ENCODE assay signal across 1 cellular context in genomic region chr1:229478852-229479251, GRCh38.
TF ChIP-seq lines count a peak whose summit lies in the region.

No MANE protein-coding gene starts in this region.

TF ChIP-seq in GM12878, 131 proteins besides CTCF, POLR2A, EP300 and RAD21 (continues in another document):
- TF ChIP-seq PAX5 (IDR thresholded peaks at IDR 0.05; ENCODE audit: borderline replicate concordance, low read depth, low read length), result peak; percentile 33; the same call in 1 of the 2 replicates
- no peak for TF ChIP-seq KLF5 (IDR thresholded peaks at IDR 0.05; ENCODE audit: partially characterized antibody)
- no peak for TF ChIP-seq USF1 (IDR thresholded peaks at IDR 0.05; ENCODE audit: borderline replicate concordance, extremely low read length, insufficient read depth, low read depth, low read length)
- TF ChIP-seq ETV6 (conservative IDR thresholded peaks at IDR 0.05 in 1 of 2, IDR thresholded peaks at IDR 0.05 in 1 of 2; ENCODE audit: borderline replicate concordance in 1 of 2, low read depth in 1 of 2), result peak in 1 of 2 experiments; percentile 69; a peak in 2 of 4 replicates
- TF ChIP-seq IRF4 (IDR thresholded peaks at IDR 0.05; ENCODE audit: low read depth, low read length), result 0 out of 2 replicates have a peak, but pooled peaks have one; percentile 33
- peak; percentile 84 for TF ChIP-seq EED (IDR thresholded peaks at IDR 0.05; ENCODE audit: low read depth)
- no peak for TF ChIP-seq CBX5 (IDR thresholded peaks at IDR 0.05; ENCODE audit: low read depth)
- TF ChIP-seq CREB1 (IDR thresholded peaks at IDR 0.05; ENCODE audit: low read depth), result 0 out of 2 replicates have a peak, but pooled peaks have one; percentile 38
- TF ChIP-seq ZBTB40 (IDR thresholded peaks at IDR 0.05; ENCODE audit: borderline replicate concordance), result no peak
- TF ChIP-seq SREBF1 (IDR thresholded peaks at IDR 0.05; ENCODE audit: low read length), result 0 out of 2 replicates have a peak, but pooled peaks have one; percentile 23
- peak; percentile 26; the same call in 1 of the 2 replicates for TF ChIP-seq IKZF1 (conservative IDR thresholded peaks at IDR 0.05)
- TF ChIP-seq MTA3 (IDR thresholded peaks at IDR 0.05; ENCODE audit: borderline replicate concordance, low read length), result no peak
- no peak for TF ChIP-seq CHD4 (IDR thresholded peaks at IDR 0.05)
- no peak for TF ChIP-seq KAT2A (conservative IDR thresholded peaks at IDR 0.05; ENCODE audit: control insufficient read depth, low read depth, low read length)
- no peak for TF ChIP-seq FOS (IDR thresholded peaks at IDR 0.05; ENCODE audit: borderline replicate concordance, extremely low read depth, insufficient read length)
- TF ChIP-seq BMI1 (IDR thresholded peaks at IDR 0.05; ENCODE audit: borderline replicate concordance), result no peak
- TF ChIP-seq SMARCA5 (IDR thresholded peaks at IDR 0.05), result no peak
- peak in 1 of 2 experiments; percentile 25; a peak in 1 of 4 replicates for TF ChIP-seq BHLHE40 (IDR thresholded peaks at IDR 0.05; ENCODE audit: borderline replicate concordance in 1 of 2, low read depth in 2 of 2, low read length in 1 of 2)
- TF ChIP-seq NFYA (IDR thresholded peaks at IDR 0.05; ENCODE audit: borderline replicate concordance, low read depth, low read length), result no peak
- no peak for TF ChIP-seq HDGF (IDR thresholded peaks at IDR 0.05)
- no peak for TF ChIP-seq MLLT1 (IDR thresholded peaks at IDR 0.05)
- 0 out of 2 replicates have a peak, but pooled peaks have one; percentile 13 for TF ChIP-seq MEF2A (IDR thresholded peaks at IDR 0.05; ENCODE audit: insufficient read depth, low read depth, low read length)
- TF ChIP-seq, protein P1, sequence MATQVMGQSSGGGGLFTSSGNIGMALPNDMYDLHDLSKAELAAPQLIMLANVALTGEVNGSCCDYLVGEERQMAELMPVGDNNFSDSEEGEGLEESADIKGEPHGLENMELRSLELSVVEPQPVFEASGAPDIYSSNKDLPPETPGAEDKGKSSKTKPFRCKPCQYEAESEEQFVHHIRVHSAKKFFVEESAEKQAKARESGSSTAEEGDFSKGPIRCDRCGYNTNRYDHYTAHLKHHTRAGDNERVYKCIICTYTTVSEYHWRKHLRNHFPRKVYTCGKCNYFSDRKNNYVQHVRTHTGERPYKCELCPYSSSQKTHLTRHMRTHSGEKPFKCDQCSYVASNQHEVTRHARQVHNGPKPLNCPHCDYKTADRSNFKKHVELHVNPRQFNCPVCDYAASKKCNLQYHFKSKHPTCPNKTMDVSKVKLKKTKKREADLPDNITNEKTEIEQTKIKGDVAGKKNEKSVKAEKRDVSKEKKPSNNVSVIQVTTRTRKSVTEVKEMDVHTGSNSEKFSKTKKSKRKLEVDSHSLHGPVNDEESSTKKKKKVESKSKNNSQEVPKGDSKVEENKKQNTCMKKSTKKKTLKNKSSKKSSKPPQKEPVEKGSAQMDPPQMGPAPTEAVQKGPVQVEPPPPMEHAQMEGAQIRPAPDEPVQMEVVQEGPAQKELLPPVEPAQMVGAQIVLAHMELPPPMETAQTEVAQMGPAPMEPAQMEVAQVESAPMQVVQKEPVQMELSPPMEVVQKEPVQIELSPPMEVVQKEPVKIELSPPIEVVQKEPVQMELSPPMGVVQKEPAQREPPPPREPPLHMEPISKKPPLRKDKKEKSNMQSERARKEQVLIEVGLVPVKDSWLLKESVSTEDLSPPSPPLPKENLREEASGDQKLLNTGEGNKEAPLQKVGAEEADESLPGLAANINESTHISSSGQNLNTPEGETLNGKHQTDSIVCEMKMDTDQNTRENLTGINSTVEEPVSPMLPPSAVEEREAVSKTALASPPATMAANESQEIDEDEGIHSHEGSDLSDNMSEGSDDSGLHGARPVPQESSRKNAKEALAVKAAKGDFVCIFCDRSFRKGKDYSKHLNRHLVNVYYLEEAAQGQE (IDR thresholded peaks at IDR 0.05; ENCODE audit: low read depth, low read length), result no peak
- TF ChIP-seq LARP7 (IDR thresholded peaks at IDR 0.05), result no peak
- peak; percentile 80 for TF ChIP-seq SPI1 (IDR thresholded peaks at IDR 0.05; ENCODE audit: borderline replicate concordance, insufficient read depth, low read depth, low read length)
- 0 out of 2 replicates have a peak, but pooled peaks have one; percentile 21 for TF ChIP-seq DPF2 (IDR thresholded peaks at IDR 0.05)
- TF ChIP-seq BACH1 (IDR thresholded peaks at IDR 0.05; ENCODE audit: borderline replicate concordance), result no peak
- TF ChIP-seq NFIC (IDR thresholded peaks at IDR 0.05; ENCODE audit: low read depth, low read length), result peak; percentile 38; the same call in 1 of the 2 replicates
- TF ChIP-seq ATF3 (IDR thresholded peaks at IDR 0.05; ENCODE audit: borderline replicate concordance, extremely low read depth, low read depth, low read length), result no peak
- no peak for TF ChIP-seq TBL1XR1 (IDR thresholded peaks at IDR 0.05; ENCODE audit: low read depth, low read length)
- TF ChIP-seq MYC (IDR thresholded peaks at IDR 0.05; ENCODE audit: insufficient read depth, insufficient read length, insufficient replicate concordance, low read length, severe bottlenecking), result no peak
- no peak for TF ChIP-seq SUZ12 (IDR thresholded peaks at IDR 0.05; ENCODE audit: unreplicated experiment)
- no peak for TF ChIP-seq ZZZ3 (IDR thresholded peaks at IDR 0.05; ENCODE audit: control insufficient read depth, insufficient read length, low read depth)
- TF ChIP-seq RCOR1 (conservative IDR thresholded peaks at IDR 0.05; ENCODE audit: low read depth, low read length), result 0 out of 2 replicates have a peak, but pooled peaks have one; percentile 56
- TF ChIP-seq RFX5 (IDR thresholded peaks at IDR 0.05; ENCODE audit: low read depth, low read length), result no peak
- TF ChIP-seq BCL11A (IDR thresholded peaks at IDR 0.05; ENCODE audit: low read depth, low read length), result 0 out of 2 replicates have a peak, but pooled peaks have one; percentile 46
- TF ChIP-seq JUND (IDR thresholded peaks at IDR 0.05; ENCODE audit: low read depth, low read length), result no peak
- TF ChIP-seq HSF1 (IDR thresholded peaks at IDR 0.05; ENCODE audit: low read depth, low read length), result no peak
- peak; percentile 57 to 60 for TF ChIP-seq IKZF2 (IDR thresholded peaks at IDR 0.05)
- TF ChIP-seq ZNF207 (IDR thresholded peaks at IDR 0.05; ENCODE audit: borderline replicate concordance), result no peak
- TF ChIP-seq KDM1A (IDR thresholded peaks at IDR 0.05; ENCODE audit: borderline replicate concordance), result no peak
- TF ChIP-seq JUNB (IDR thresholded peaks at IDR 0.05), result peak; percentile 45; the same call in 1 of the 2 replicates
- TF ChIP-seq SMAD1 (IDR thresholded peaks at IDR 0.05; ENCODE audit: low read depth, partially characterized antibody), result no peak
- TF ChIP-seq SRF (IDR thresholded peaks at IDR 0.05; ENCODE audit: low read depth in 2 of 2, low read length in 2 of 2), result no peak
- TF ChIP-seq NFXL1 (IDR thresholded peaks at IDR 0.05; ENCODE audit: borderline replicate concordance), result no peak
- TF ChIP-seq ZNF274 (IDR thresholded peaks at IDR 0.05; ENCODE audit: insufficient read depth, insufficient read length), result no peak
- TF ChIP-seq, protein P2, sequence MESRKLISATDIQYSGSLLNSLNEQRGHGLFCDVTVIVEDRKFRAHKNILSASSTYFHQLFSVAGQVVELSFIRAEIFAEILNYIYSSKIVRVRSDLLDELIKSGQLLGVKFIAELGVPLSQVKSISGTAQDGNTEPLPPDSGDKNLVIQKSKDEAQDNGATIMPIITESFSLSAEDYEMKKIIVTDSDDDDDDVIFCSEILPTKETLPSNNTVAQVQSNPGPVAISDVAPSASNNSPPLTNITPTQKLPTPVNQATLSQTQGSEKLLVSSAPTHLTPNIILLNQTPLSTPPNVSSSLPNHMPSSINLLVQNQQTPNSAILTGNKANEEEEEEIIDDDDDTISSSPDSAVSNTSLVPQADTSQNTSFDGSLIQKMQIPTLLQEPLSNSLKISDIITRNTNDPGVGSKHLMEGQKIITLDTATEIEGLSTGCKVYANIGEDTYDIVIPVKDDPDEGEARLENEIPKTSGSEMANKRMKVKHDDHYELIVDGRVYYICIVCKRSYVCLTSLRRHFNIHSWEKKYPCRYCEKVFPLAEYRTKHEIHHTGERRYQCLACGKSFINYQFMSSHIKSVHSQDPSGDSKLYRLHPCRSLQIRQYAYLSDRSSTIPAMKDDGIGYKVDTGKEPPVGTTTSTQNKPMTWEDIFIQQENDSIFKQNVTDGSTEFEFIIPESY (IDR thresholded peaks at IDR 0.05), result no peak
- TF ChIP-seq NR2C2 (IDR thresholded peaks at IDR 0.05; ENCODE audit: borderline replicate concordance, control insufficient read depth, insufficient read length, low read depth), result no peak
- no peak for TF ChIP-seq HCFC1 (IDR thresholded peaks at IDR 0.05; ENCODE audit: low read length)
- peak; percentile 50; the same call in 1 of the 2 replicates for TF ChIP-seq CREM (IDR thresholded peaks at IDR 0.05; ENCODE audit: low read depth)
- TF ChIP-seq ZNF217 (IDR thresholded peaks at IDR 0.05), result no peak
- no peak for TF ChIP-seq HDAC2 (IDR thresholded peaks at IDR 0.05)
- TF ChIP-seq E4F1 (IDR thresholded peaks at IDR 0.05; ENCODE audit: borderline replicate concordance, partially characterized antibody), result no peak
- peak; percentile 80 for TF ChIP-seq RUNX3 (IDR thresholded peaks at IDR 0.05; ENCODE audit: low read length)
